In the genomic region with DNA sequence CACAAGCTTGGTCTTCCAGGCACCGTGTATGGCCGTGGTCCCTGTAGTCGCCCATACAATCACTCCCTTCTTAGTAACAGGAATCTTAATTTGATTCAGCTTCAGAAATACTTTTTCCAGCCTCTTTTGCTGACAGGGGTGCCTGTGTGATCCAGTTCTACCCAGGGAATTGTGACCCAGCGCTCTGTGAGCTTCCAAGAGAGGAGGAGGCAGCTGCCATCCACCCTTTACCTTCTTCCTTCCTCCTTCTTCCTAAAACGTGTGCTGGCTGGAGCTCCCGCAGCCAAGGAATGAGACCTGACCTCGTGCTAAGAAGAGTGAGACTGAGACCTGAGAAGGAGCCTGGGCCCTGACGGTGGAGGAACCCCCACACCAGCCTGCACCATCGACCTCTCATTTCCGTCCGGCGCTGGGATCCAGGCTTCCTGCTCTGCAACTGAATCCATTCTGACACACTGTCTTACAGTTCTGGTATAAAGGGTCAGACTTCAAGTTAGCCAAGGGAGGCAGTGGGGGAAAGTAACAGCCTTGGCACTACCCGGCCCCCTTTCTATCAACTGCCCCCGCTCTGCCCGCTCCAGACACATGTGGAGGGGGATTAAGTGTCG, we compare ENCODE assay signal across 11 cellular contexts. TPM values are rescaled to one million over a fixed set of nuclear protein-coding genes. Genes with fewer than 3 reads are reported as not detected.
DNase-seq lines count a peak whose midpoint lies in the region; ATAC-seq and TF ChIP-seq lines count a peak whose summit lies in the region.
"Had no signal": no experiment of that assay in that cellular context is flagged by ENCODE, and none has a peak within 500 bp of the region (broad histone marks: within the 10 kb centered on the region; RNA-seq: fewer than 3 reads in every experiment).

No MANE protein-coding gene starts in this region.

- peaks cover 13% of the 10 kb centered on the region for H3K36me3 Mint-ChIP-seq in T-helper 1 cell treated with Interleukin-12 subunit alpha and Interleukin-12 subunit beta and Interleukin-4 antibody, amounts not matched to agents 30 μg/mL and 1 μg/mL, for 36 hours (ENCODE audit: low read depth)
- peaks cover 6% of the 10 kb centered on the region for H3K36me3 Mint-ChIP-seq in chondrocyte (ENCODE audit: low read depth)

- no peaks in the 10 kb centered on the region for H3K9me3 Mint-ChIP-seq in T-helper 1 cell treated with Interleukin-12 subunit alpha and Interleukin-12 subunit beta and Interleukin-4 antibody, amounts not matched to agents 30 μg/mL and 1 μg/mL, for 36 hours
- H3K9me3 Mint-ChIP-seq in chondrocyte (ENCODE audit: low read depth) = no peaks in the 10 kb centered on the region

- peaks cover 32% of the 10 kb centered on the region for H3K4me1 ChIP-seq in mesodermal cell (ENCODE audit: control insufficient read depth, insufficient read depth, low read length, poor library complexity, severe bottlenecking)
- H3K4me1 ChIP-seq in testis = peaks cover 67% of the 10 kb centered on the region

- 86 to 91% methylated on average over 5 to 8 of the region's 16 CpGs for WGBS in mesodermal cell (ENCODE audit: insufficient coverage in 2 of 2), 2 experiments
- WGBS in testis, 2 donors = 40 to 56% methylated on average over 15 to 16 of the region's 16 CpGs

- no peak for TF ChIP-seq POLR2A in testis (IDR thresholded peaks at IDR 0.05)

- H3K4me1 Mint-ChIP-seq in T-helper 1 cell treated with Interleukin-12 subunit alpha and Interleukin-12 subunit beta and Interleukin-4 antibody, amounts not matched to agents 30 μg/mL and 1 μg/mL, for 36 hours (ENCODE audit: low read depth) = peaks cover 16% of the 10 kb centered on the region
- H3K4me1 Mint-ChIP-seq in chondrocyte (ENCODE audit: low read depth) = peaks cover 52% of the 10 kb centered on the region

- H3K4me3 Mint-ChIP-seq in T-helper 1 cell treated with Interleukin-12 subunit alpha and Interleukin-12 subunit beta and Interleukin-4 antibody, amounts not matched to agents 30 μg/mL and 1 μg/mL, for 36 hours = no peak overlapping the region
- H3K4me3 Mint-ChIP-seq in chondrocyte (ENCODE audit: unreplicated experiment) = peak overlapping the region; percentile 61

- H3K27me3 ChIP-seq in testis = no peaks in the 10 kb centered on the region

- no peaks in the 10 kb centered on the region for H3K27me3 Mint-ChIP-seq in T-helper 1 cell treated with Interleukin-12 subunit alpha and Interleukin-12 subunit beta and Interleukin-4 antibody, amounts not matched to agents 30 μg/mL and 1 μg/mL, for 36 hours (ENCODE audit: low read depth)
- H3K27me3 Mint-ChIP-seq in chondrocyte (ENCODE audit: low read depth) = no peaks in the 10 kb centered on the region

- no peak for ATAC-seq in GM19467 (IDR thresholded peaks at IDR 0.05; ENCODE audit: unreplicated experiment)

- intact Hi-C loops in testis (cut with DNase I; ENCODE audit: low total_unique reads) = loop anchor here (5.0 kb wide), 1 partner anchor 76 kb away; a partner anchor contains a TSS

- H3K4me3 ChIP-seq in mesodermal cell (ENCODE audit: extremely low read depth, insufficient read depth, low read length, poor library complexity, severe bottlenecking) (no peak overlapping the region), testis (no peak overlapping the region)

- DNase-seq in T-helper 1 cell = no peak
- DNase-seq in chondrocyte (ENCODE audit: low spot score) = peak; percentile 46
- no peak for DNase-seq in testis
- DNase-seq in substantia nigra (lab: John Stamatoyannopoulos, UW) = no peak
- DNase-seq in NAMALWA (ENCODE audit: low spot score) = no peak
- DNase-seq: activated effector memory CD4-positive, alpha-beta T cell treated with anti-CD3 and anti-CD28 coated beads, Interleukin-2, amount 50 U/mL, for 16 hours; NCI-H748 treated with DMSO at 0.1 percent for 48 hours had no signal

- TF ChIP-seq CTCF in chondrocyte (IDR thresholded peaks at IDR 0.05) (no peak), testis (IDR thresholded peaks at IDR 0.05) (no peak)

- H3K9me3 ChIP-seq in mesodermal cell (ENCODE audit: control insufficient read depth, low read length) (no peaks in the 10 kb centered on the region), testis (no peaks in the 10 kb centered on the region)

- peaks cover 26% of the 10 kb centered on the region for H3K36me3 ChIP-seq in mesodermal cell (ENCODE audit: control insufficient read depth, insufficient read depth, low read length)
- no peaks in the 10 kb centered on the region for H3K36me3 ChIP-seq in testis (ENCODE audit: low read depth, missing control alignments)

- H3K27ac Mint-ChIP-seq in T-helper 1 cell treated with Interleukin-12 subunit alpha and Interleukin-12 subunit beta and Interleukin-4 antibody, amounts not matched to agents 30 μg/mL and 1 μg/mL, for 36 hours = peak overlapping the region; percentile 35
- peak overlapping the region; percentile 98 for H3K27ac Mint-ChIP-seq in chondrocyte (ENCODE audit: unreplicated experiment)

- peak overlapping the region; percentile 88 for H3K27ac ChIP-seq in mesodermal cell (ENCODE audit: low read depth, low read length, severe bottlenecking)
- peak overlapping the region; percentile 80 to 82 for H3K27ac ChIP-seq in testis
- no peak overlapping the region for H3K27ac ChIP-seq in substantia nigra (ENCODE audit: low read depth, low read length, poor library complexity, severe bottlenecking)
- H3K27ac ChIP-seq: 22Rv1 had no signal

RNA-seq across cellular contexts. Expression of a gene that starts 16.1 kb away (rescaled TPM):
- total RNA-seq in chondrocyte (119 to 136 TPM (median 123 TPM) in 3 replicates), testis (100 to 1,000 TPM in 1 of 2 donors, 10 to 100 TPM in 1; 95.8 to 136 TPM)
- 78.6 TPM for polyA plus RNA-seq in mesodermal cell (2013, experiment 1 of 2)
- polyA plus RNA-seq in mesodermal cell (2013, experiment 2 of 2) = 67.6 TPM
- 106 TPM for polyA plus RNA-seq in testis (ENCODE audit: insufficient read depth, low read depth, low replicate concordance)

RNA-seq across cellular contexts. Expression of a gene that starts 46.6 kb away (rescaled TPM):
- total RNA-seq in chondrocyte = not detected in 3 replicates
- polyA plus RNA-seq in mesodermal cell (2013, experiment 1 of 2) = not detected
- not detected for polyA plus RNA-seq in mesodermal cell (2013, experiment 2 of 2)
- not detected for total RNA-seq in testis
- polyA plus RNA-seq in testis (ENCODE audit: insufficient read depth, low read depth, low replicate concordance) = not detected
